1 cellular context compared by ENCODE assay signal in the genomic region with DNA sequence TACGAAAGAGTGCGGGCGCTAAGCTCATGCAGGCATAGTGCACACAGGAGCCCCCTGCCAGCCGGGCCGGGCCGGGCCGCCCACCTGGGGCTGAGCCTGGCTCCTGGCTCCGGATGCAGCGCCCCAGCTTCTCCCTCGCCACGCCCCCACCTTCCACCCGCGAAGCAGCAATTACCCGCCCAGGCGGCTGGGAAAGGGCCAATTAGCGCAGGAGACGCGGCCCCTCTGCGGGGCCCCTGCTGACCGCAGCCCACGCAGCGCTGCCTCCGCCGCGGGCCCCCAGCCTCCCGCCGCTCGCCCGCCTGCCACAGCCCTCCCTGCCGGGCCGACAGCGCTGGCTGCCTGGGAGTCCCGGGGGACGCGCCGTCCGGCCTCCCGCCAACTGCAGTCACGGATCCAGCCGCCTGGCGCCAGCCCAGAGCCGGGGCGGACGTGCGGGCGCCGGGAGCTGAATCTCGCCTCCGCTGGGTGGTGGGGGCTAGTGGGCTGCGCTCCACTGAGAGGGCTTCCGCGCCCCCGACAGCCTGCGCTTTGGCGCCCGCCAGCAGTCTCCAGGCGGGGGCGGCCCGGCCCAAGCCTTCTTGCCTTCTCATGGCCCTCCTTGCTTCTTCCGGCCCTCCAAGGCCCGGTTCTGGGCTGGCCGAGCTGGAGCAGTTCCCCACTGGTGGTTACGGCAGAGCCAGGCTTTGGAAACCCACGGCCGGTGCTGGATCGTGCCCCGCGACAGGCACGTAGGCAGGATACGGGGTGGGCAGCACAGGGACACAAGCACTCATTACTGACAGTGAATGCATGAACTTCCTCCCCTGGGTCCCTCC.
TF ChIP-seq lines count a peak whose summit lies in the region.

No MANE protein-coding gene starts in this region.

TF ChIP-seq in IMR-90, 13 proteins besides CTCF, POLR2A, EP300 and RAD21:
- TF ChIP-seq USF2 (IDR thresholded peaks at IDR 0.05; ENCODE audit: low read depth, low read length) (no peak), MAZ (IDR thresholded peaks at IDR 0.05; ENCODE audit: borderline replicate concordance, low read depth, low read length) (peak; percentile 84; the same call in 1 of the 2 replicates), RFX5 (IDR thresholded peaks at IDR 0.05; ENCODE audit: low read depth, low read length) (no peak), SMC3 (IDR thresholded peaks at IDR 0.05; ENCODE audit: low read depth, low read length) (peak; percentile 14; the same call in 1 of the 2 replicates)
TF ChIP-seq in IMR-90: peak in this region for 2.
